Comparison of ENCODE assay signal across 1 cellular context in the genomic region with DNA sequence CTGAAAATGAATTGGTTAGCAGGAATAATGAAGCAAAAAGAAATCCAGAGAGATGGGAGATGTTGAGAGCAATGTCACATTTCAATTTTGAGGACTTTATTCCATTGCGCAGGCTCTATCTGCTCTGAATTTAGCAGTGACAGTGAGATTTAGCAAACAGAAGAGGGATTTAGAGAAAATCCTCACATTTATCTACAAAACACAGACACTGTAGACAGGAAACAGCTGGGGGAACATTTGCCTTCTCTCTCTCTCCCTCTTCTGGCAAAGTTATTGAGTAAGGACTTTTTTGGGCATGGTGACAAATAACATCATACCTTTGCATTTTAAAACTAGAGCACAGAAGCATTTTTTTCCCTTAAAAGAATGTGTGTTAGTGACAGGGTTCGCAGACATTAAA.
TF ChIP-seq lines count a peak whose summit lies in the region.

Gene IGF1 (minus strand): TSS at position 163 of the 400 bp plus-strand sequence. CDS start 182 bp downstream, outside the sequence.

TF ChIP-seq in K562, 482 proteins besides CTCF, POLR2A, EP300 and RAD21 (continued from another document):
- no peak for TF ChIP-seq HINFP (tag; conservative IDR thresholded peaks at IDR 0.05; ENCODE audit: low read depth)
- TF ChIP-seq MCM3 (IDR thresholded peaks at IDR 0.05): no peak
- no peak for TF ChIP-seq UBTF (IDR thresholded peaks at IDR 0.05; ENCODE audit: borderline replicate concordance in 1 of 2, low read depth in 2 of 2, low read length in 2 of 2)
- no peak for TF ChIP-seq E4F1 (CRISPR knock-in tag; IDR thresholded peaks at IDR 0.05; ENCODE audit: borderline replicate concordance)
- no peak for TF ChIP-seq TAF15 (IDR thresholded peaks at IDR 0.05; ENCODE audit: low read depth, low read length)
- no peak for TF ChIP-seq ZNF133 (CRISPR knock-in tag; IDR thresholded peaks at IDR 0.05)
- TF ChIP-seq HDAC2 (IDR thresholded peaks at IDR 0.05): peak; percentile 43; the same call in 1 of the 2 replicates
- TF ChIP-seq MTA2 (IDR thresholded peaks at IDR 0.05; ENCODE audit: low read depth): peak; percentile 58; the same call in 1 of the 2 replicates
- TF ChIP-seq CBX2 (IDR thresholded peaks at IDR 0.05; ENCODE audit: insufficient read depth, low read length, poor library complexity, severe bottlenecking): no peak
- TF ChIP-seq SOX6 (IDR thresholded peaks at IDR 0.05): no peak
- peak; percentile 70 for TF ChIP-seq SMARCA4 (IDR thresholded peaks at IDR 0.05)
- TF ChIP-seq CREM (IDR thresholded peaks at IDR 0.05; ENCODE audit: low read depth): no peak
- TF ChIP-seq STAT5A (IDR thresholded peaks at IDR 0.05; ENCODE audit: borderline replicate concordance, low read length): peak; percentile 56
